Comparison of ENCODE assay signal across 1 cellular context in genomic region chr5:139403418-139403786, GRCh38.
TF ChIP-seq lines count a peak whose summit lies in the region.

No MANE protein-coding gene starts in this region.

TF ChIP-seq in HepG2, 621 proteins besides CTCF, POLR2A, EP300 and RAD21:
- TF ChIP-seq CREB1 (IDR thresholded peaks at IDR 0.05) (peak; percentile 97), CREB1 (CRISPR knock-in tag; IDR thresholded peaks at IDR 0.05) (no peak), AKAP8 (CRISPR knock-in tag; IDR thresholded peaks at IDR 0.05) (peak; percentile 26; the same call in 1 of the 2 replicates), FOXP4 (CRISPR knock-in tag; IDR thresholded peaks at IDR 0.05) (0 out of 2 replicates have a peak, but pooled peaks have one; percentile 2), ZNF580 (CRISPR knock-in tag; IDR thresholded peaks at IDR 0.05; ENCODE audit: borderline replicate concordance, low read depth) (0 out of 2 replicates have a peak, but pooled peaks have one; percentile 6), ZNF691 (CRISPR knock-in tag; IDR thresholded peaks at IDR 0.05; ENCODE audit: borderline replicate concordance, low read depth) (no peak), HINFP (CRISPR knock-in tag; IDR thresholded peaks at IDR 0.05; ENCODE audit: low read depth) (no peak), SPEN (CRISPR knock-in tag; IDR thresholded peaks at IDR 0.05; ENCODE audit: low read depth) (no peak), CEBPB (IDR thresholded peaks at IDR 0.05; ENCODE audit: borderline replicate concordance, low read depth, low read length) (no peak), TEF (CRISPR knock-in tag; IDR thresholded peaks at IDR 0.05) (no peak), ZNF253 (CRISPR knock-in tag; IDR thresholded peaks at IDR 0.05; ENCODE audit: borderline replicate concordance) (no peak), IKZF1 (IDR thresholded peaks at IDR 0.05) (no peak), NONO (IDR thresholded peaks at IDR 0.05) (no peak), NONO (CRISPR knock-in tag; conservative IDR thresholded peaks at IDR 0.05) (peak; percentile 45; the same call in 1 of the 2 replicates), ZNF230 (CRISPR knock-in tag; IDR thresholded peaks at IDR 0.05) (no peak), GZF1 (CRISPR knock-in tag; IDR thresholded peaks at IDR 0.05) (0 out of 2 replicates have a peak, but pooled peaks have one; percentile 49), ZBTB38 (CRISPR knock-in tag; IDR thresholded peaks at IDR 0.05) (0 out of 2 replicates have a peak, but pooled peaks have one; percentile 14), MYPOP (CRISPR knock-in tag; IDR thresholded peaks at IDR 0.05) (no peak), DMTF1 (CRISPR knock-in tag; IDR thresholded peaks at IDR 0.05) (0 out of 2 replicates have a peak, but pooled peaks have one; percentile 30), RXRA (CRISPR knock-in tag; IDR thresholded peaks at IDR 0.05) (no peak), NR2F1 (CRISPR knock-in tag; IDR thresholded peaks at IDR 0.05) (no peak), ZFP82 (CRISPR knock-in tag; IDR thresholded peaks at IDR 0.05; ENCODE audit: borderline replicate concordance) (no peak), SKIL (CRISPR knock-in tag; IDR thresholded peaks at IDR 0.05; ENCODE audit: borderline replicate concordance) (no peak), ZNF589 (CRISPR knock-in tag; conservative IDR thresholded peaks at IDR 0.05) (0 out of 2 replicates have a peak, but pooled peaks have one; percentile 36), MTERF4 (CRISPR knock-in tag; IDR thresholded peaks at IDR 0.05) (no peak), ZNF605 (CRISPR knock-in tag; IDR thresholded peaks at IDR 0.05) (no peak; the same call in 1 of the 2 replicates), TAF1 (CRISPR knock-in tag; IDR thresholded peaks at IDR 0.05) (no peak), ATF7 (IDR thresholded peaks at IDR 0.05) (peak; percentile 98), ATF7 (CRISPR knock-in tag; IDR thresholded peaks at IDR 0.05) (no peak), GATAD2A (CRISPR knock-in tag; IDR thresholded peaks at IDR 0.05) (no peak), ARNT (IDR thresholded peaks at IDR 0.05) (no peak), DR1 (CRISPR knock-in tag; IDR thresholded peaks at IDR 0.05) (0 out of 2 replicates have a peak, but pooled peaks have one; percentile 2), KDM5A (IDR thresholded peaks at IDR 0.05; ENCODE audit: borderline replicate concordance, low read length) (no peak), ZNF746 (CRISPR knock-in tag; IDR thresholded peaks at IDR 0.05) (no peak)
